Comparison of ENCODE assay signal across 8 cellular contexts in genomic region chr6:137811121-137811911, GRCh38. TPM values are rescaled to one million over a fixed set of nuclear protein-coding genes. Genes with fewer than 3 reads are reported as not detected.
DNase-seq lines count a peak whose midpoint lies in the region; ATAC-seq lines count a peak whose summit lies in the region.

No MANE protein-coding gene starts in this region.

- peak; percentile 66 to 71 for DNase-seq in Kasumi-1 (lab: John Stamatoyannopoulos, UW)
- DNase-seq in central memory CD4-positive, alpha-beta T cell = peak; percentile 79
- DNase-seq in lung microvascular endothelial cell (ENCODE audit: low read depth in 2 of 2) = peak; percentile 89 to 95
- DNase-seq in stimulated activated CD8-positive, alpha-beta memory T cell treated with anti-CD3 and anti-CD28 coated beads, Interleukin-4, amount 100 ng/mL, for 24 hours (ENCODE audit: low read depth) = peak; percentile 55
- no peak for DNase-seq in NCI-H2107 treated with DMSO at 0.1 percent for 48 hours (lab: John Stamatoyannopoulos, UW; ENCODE audit: unreplicated experiment)

- peak overlapping the region; percentile 4; the same call in 1 of the 2 replicates for H3K4me3 ChIP-seq in GM08714 (ENCODE audit: low read length)

- peak; percentile 91 for ATAC-seq in GM21737 (IDR thresholded peaks at IDR 0.05; ENCODE audit: unreplicated experiment)
- peak; percentile 87 to 92 for ATAC-seq in activated CD4-positive, CD25-positive, alpha-beta regulatory T cell treated with anti-CD3 and anti-CD28 coated beads, Interleukin-2, amount 50 U/mL, for 24 hours

RNA-seq across cellular contexts. Expression of gene TNFAIP3, which starts 55.7 kb away (rescaled TPM):
- 2.2 and 3.2 TPM in 2 replicates for total RNA-seq in lung microvascular endothelial cell
